In genomic region chr3:102510663-102511062, GRCh38 we compare ENCODE assay signal across 1 cellular context.
TF ChIP-seq lines count a peak whose summit lies in the region.

No MANE protein-coding gene starts in this region.

TF ChIP-seq in SK-N-SH treated with all-trans-retinoic acid at 6 μM for 48 hours, 23 proteins besides CTCF, POLR2A, EP300 and RAD21 (continued from another document):
- TF ChIP-seq CSRNP3 (CRISPR knock-in tag; IDR thresholded peaks at IDR 0.05) (no peak), ISL1 (CRISPR knock-in tag; IDR thresholded peaks at IDR 0.05) (no peak), GLIS3 (CRISPR knock-in tag; IDR thresholded peaks at IDR 0.05) (no peak), PPARA (CRISPR knock-in tag; IDR thresholded peaks at IDR 0.05; ENCODE audit: borderline replicate concordance) (no peak), ZFP3 (CRISPR knock-in tag; IDR thresholded peaks at IDR 0.05) (no peak), CREB5 (CRISPR knock-in tag; IDR thresholded peaks at IDR 0.05; ENCODE audit: low read depth) (no peak), SNAI2 (CRISPR knock-in tag; IDR thresholded peaks at IDR 0.05) (no peak)
